In genomic region chr15:27059610-27060202, GRCh38 we compare ENCODE assay signal across 9 cellular contexts.
DNase-seq lines count a peak whose midpoint lies in the region; ATAC-seq, FAIRE-seq and TF ChIP-seq lines count a peak whose summit lies in the region.
"Had no signal": no experiment of that assay in that cellular context is flagged by ENCODE, and none has a peak within 500 bp of the region (broad histone marks: within the 10 kb centered on the region; RNA-seq: fewer than 3 reads in every experiment).

No MANE protein-coding gene starts in this region.

- H3K4me1 ChIP-seq in adipocyte (ENCODE audit: control insufficient read depth, insufficient read depth, low read length) (no peaks in the 10 kb centered on the region), keratinocyte (ENCODE audit: control insufficient read depth, extremely low read depth, insufficient read depth, low read length) (no peaks in the 10 kb centered on the region)

- no peak for ATAC-seq in GM21786 (IDR thresholded peaks at IDR 0.05; ENCODE audit: unreplicated experiment)

- peak; percentile 34 for TF ChIP-seq CTCF in GM13976 (IDR thresholded peaks at IDR 0.05; ENCODE audit: borderline replicate concordance, control extremely low read depth, extremely low read depth, insufficient read depth, missing control alignments)
- TF ChIP-seq CTCF in keratinocyte (optimal IDR thresholded peaks at IDR 0.05 in 1 of 3, IDR thresholded peaks at IDR 0.05 in 1 of 3, conservative IDR thresholded peaks at IDR 0.05 in 1 of 3; ENCODE audit: extremely low read depth in 1 of 3, insufficient read depth in 2 of 3, low read length in 3 of 3) = peak; percentile 37 to 45 (median 37)
- peak; percentile 83 for TF ChIP-seq CTCF in type B pancreatic cell (conservative IDR thresholded peaks at IDR 0.05)

- peaks cover 21% of the 10 kb centered on the region for H3K4me1 Mint-ChIP-seq in type B pancreatic cell (ENCODE audit: unreplicated experiment)
- H3K4me1 Mint-ChIP-seq: naive B cell had no signal

- in situ Hi-C loops in GM13976 (cut with MboI; ENCODE audit: low sequenced_read_pairs, unreplicated experiment) = no loop called here

- H3K27ac Mint-ChIP-seq in type B pancreatic cell = no peak overlapping the region

- no peak overlapping the region for H3K4me3 Mint-ChIP-seq in type B pancreatic cell

- no peak overlapping the region for H3K4me2 ChIP-seq in keratinocyte (ENCODE audit: control insufficient read depth, extremely low read depth, insufficient read depth, low read depth, low read length)

- H3K36me3 Mint-ChIP-seq in type B pancreatic cell = no peaks in the 10 kb centered on the region
- H3K36me3 Mint-ChIP-seq: naive B cell had no signal

- peaks cover 2% of the 10 kb centered on the region for H3K27me3 ChIP-seq in adipocyte (replicated peaks; ENCODE audit: control insufficient read depth, insufficient read depth, low read length)
- no peaks in the 10 kb centered on the region for H3K27me3 ChIP-seq in keratinocyte (ENCODE audit: control insufficient read depth, extremely low read depth, insufficient read depth, low read length)

- H3K9me3 Mint-ChIP-seq in type B pancreatic cell = peaks cover 4% of the 10 kb centered on the region

- H2AFZ ChIP-seq in keratinocyte (ENCODE audit: control insufficient read depth, low read length) = no peak overlapping the region

- H3K4me3 ChIP-seq in adipocyte (ENCODE audit: low read length) (no peak overlapping the region), keratinocyte (ENCODE audit: control insufficient read depth in 2 of 3, extremely low read depth in 1 of 3, insufficient read depth in 2 of 3, low read depth in 1 of 3, low read length in 3 of 3) (no peak overlapping the region)

- dilution Hi-C loops in keratinocyte (cut with MboI; ENCODE audit: extremely low pct_ligation_motif_present, low sequenced_read_pairs) = no loop called here

- no peak for FAIRE-seq in keratinocyte (lab: Jason Lieb, UNC)

- no peaks in the 10 kb centered on the region for H4K20me1 ChIP-seq in keratinocyte (ENCODE audit: control insufficient read depth, extremely low read depth, insufficient read depth, low read length)

- no peaks in the 10 kb centered on the region for H3K79me2 ChIP-seq in keratinocyte (ENCODE audit: control insufficient read depth, insufficient read depth, low read length)

- H3K36me3 ChIP-seq in adipocyte (ENCODE audit: control insufficient read depth, insufficient read depth, low read length, severe bottlenecking) = no peaks in the 10 kb centered on the region
- no peaks in the 10 kb centered on the region for H3K36me3 ChIP-seq in keratinocyte (ENCODE audit: control insufficient read depth in 2 of 2, extremely low read depth in 1 of 2, insufficient read depth in 2 of 2, low read length in 2 of 2)

- no peaks in the 10 kb centered on the region for H3K9me3 ChIP-seq in adipocyte (ENCODE audit: control insufficient read depth, low read length)
- peaks cover 7% of the 10 kb centered on the region for H3K9me3 ChIP-seq in keratinocyte (ENCODE audit: control insufficient read depth, low read depth, low read length)

- H3K9ac ChIP-seq in adipocyte (ENCODE audit: low read length) (no peak overlapping the region), keratinocyte (ENCODE audit: control insufficient read depth, extremely low read depth, insufficient read depth, low read length) (no peak overlapping the region)

- peak; percentile 57 for DNase-seq in COLO668 (lab: John Stamatoyannopoulos, UW; ENCODE audit: unreplicated experiment)
- peak; percentile 37 for DNase-seq in GM13976 (ENCODE audit: low spot score)
- peak; percentile 38 for DNase-seq in NCI-H2081 treated with DMSO at 0.1 percent for 48 hours (lab: John Stamatoyannopoulos, UW)
- DNase-seq in adipocyte (ENCODE audit: low read depth) = peak; percentile 1
- DNase-seq in keratinocyte (ENCODE audit: low read depth, low spot score) = no peak
- DNase-seq in type B pancreatic cell (ENCODE audit: extremely low spot score, unreplicated experiment) = no peak
- no peak for DNase-seq in dedifferentiated amniotic fluid mesenchymal stem cell (ENCODE audit: extremely low spot score)
- DNase-seq: naive B cell had no signal

- no peaks in the 10 kb centered on the region for H3K9me1 ChIP-seq in keratinocyte (ENCODE audit: control insufficient read depth, extremely low read depth, insufficient read depth, low read length)

- H3K27me3 Mint-ChIP-seq in type B pancreatic cell = no peaks in the 10 kb centered on the region
- H3K27me3 Mint-ChIP-seq: naive B cell had no signal

- no peak overlapping the region for H3K27ac ChIP-seq in keratinocyte (ENCODE audit: control insufficient read depth, insufficient read depth, low read length)

Comparison
In these comparisons a context has a peak if more than half of its experiments do, and no peak if none do; other contexts are left out.
1. DNase-seq: peak in COLO668 (single experiment), GM13976 (single experiment), NCI-H2081 treated with DMSO at 0.1 percent for 48 hours (single experiment) and adipocyte (single experiment); none in keratinocyte (single experiment), type B pancreatic cell (single experiment) and dedifferentiated amniotic fluid mesenchymal stem cell (single experiment).
2. Peak in every context shown above with its lines, with median percentiles within 50 percentile points of each other: CTCF ChIP-seq.